8 cellular contexts compared by ENCODE assay signal in the genomic region with DNA sequence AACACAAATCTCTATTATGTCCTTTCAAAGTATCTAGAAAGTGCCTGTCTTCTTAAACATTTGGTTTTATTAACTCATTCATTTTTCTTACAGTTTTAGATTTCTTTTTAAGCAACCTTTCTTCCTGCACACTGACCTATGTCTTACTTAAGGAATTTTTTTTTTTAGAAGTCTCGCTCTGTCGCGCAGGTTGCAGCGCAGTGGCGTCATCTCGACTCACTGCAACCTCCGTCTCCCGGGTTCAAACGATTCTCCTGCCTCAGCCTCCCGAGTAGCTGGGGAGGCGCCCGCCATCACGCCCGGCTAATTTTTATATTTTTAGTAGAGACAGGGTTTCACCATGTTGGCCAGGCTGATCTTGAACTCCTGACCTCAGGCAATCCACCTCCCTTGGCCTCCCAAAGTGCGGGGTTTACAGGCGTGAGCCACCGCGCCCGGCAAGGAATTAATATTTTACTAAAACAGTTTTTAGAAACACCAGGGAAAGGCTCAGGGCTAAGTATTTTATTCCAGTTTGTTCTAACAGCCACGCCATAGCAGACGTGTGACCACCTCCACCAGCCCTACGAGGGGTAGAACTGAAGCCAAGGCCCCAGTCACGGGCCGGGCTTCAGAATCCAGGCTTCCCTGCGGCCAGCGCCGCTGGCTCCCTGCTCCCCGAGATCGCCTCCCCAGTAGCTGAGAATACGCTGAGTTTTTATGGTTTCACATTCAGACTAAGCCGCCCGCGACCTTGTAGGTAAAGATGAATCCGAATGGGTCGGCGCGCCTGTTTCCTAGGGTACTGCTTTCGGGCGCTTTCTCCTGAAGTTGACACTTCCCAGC. TPM values are rescaled to one million over a fixed set of nuclear protein-coding genes. Genes with fewer than 3 reads are reported as not detected.
DNase-seq lines count a peak whose midpoint lies in the region; ATAC-seq and TF ChIP-seq lines count a peak whose summit lies in the region.

No MANE protein-coding gene starts in this region.

- DNase-seq in AG10803 (ENCODE audit: low read depth) (peak; percentile 50), SK-MEL-5 (ENCODE audit: low read depth, low spot score) (peak; percentile 22), astrocyte of the cerebellum (ENCODE audit: low read depth) (peak; percentile 23), iPS-NIHi11 (ENCODE audit: low spot score) (peak; percentile 32)
- peak; percentile 36 to 37 for DNase-seq in stimulated activated CD4-positive, alpha-beta T cell treated with anti-CD3 and anti-CD28 coated beads, Interleukin-15, amount 100 ng/mL, for 48 hours (ENCODE audit: low read depth in 2 of 2)

- no peak for TF ChIP-seq CTCF in AG10803 (conservative IDR thresholded peaks at IDR 0.05; ENCODE audit: low read length)
- TF ChIP-seq CTCF in astrocyte of the cerebellum (IDR thresholded peaks at IDR 0.05; ENCODE audit: low read depth, low read length, missing control alignments) = no peak

- in situ Hi-C loops in SK-MEL-5 (cut with HindIII; ENCODE audit: low pct_unique_long_range_greater_than_20kb, low sequenced_read_pairs) = no loop called here
- in situ Hi-C loops in astrocyte of the cerebellum (cut with HindIII; ENCODE audit: low sequenced_read_pairs) = no loop called here

- ATAC-seq in GM18909 (IDR thresholded peaks at IDR 0.05; ENCODE audit: poor library complexity, unreplicated experiment) = peak; percentile 14
- ATAC-seq in HG03442 (IDR thresholded peaks at IDR 0.05; ENCODE audit: unreplicated experiment) = peak; percentile 6
- ATAC-seq in HG02610 (IDR thresholded peaks at IDR 0.05; ENCODE audit: unreplicated experiment) = no peak

- H3K4me3 ChIP-seq in AG10803 (ENCODE audit: low read length) (peak overlapping the region; percentile 77), astrocyte of the cerebellum (ENCODE audit: low read depth, low read length) (peak overlapping the region; percentile 60)

RNA-seq across cellular contexts. Expression of a gene that starts 0.9 kb away (rescaled TPM):
- 49.6 and 56.2 TPM in 2 replicates for total RNA-seq in SK-MEL-5 (2014; rRNA removed; shearing (Covaris generic))
- 43.3 and 50.1 TPM in 2 replicates for polyA plus RNA-seq in SK-MEL-5 (2015; cell fraction: cytosol; rRNA removed)
- polyA plus RNA-seq in SK-MEL-5 (2015; cell fraction: nucleus; rRNA removed) = 182 and 211 TPM in 2 replicates

RNA-seq across cellular contexts. Expression of a gene that starts 17.6 kb away (rescaled TPM):
- total RNA-seq in SK-MEL-5 (2014; rRNA removed; shearing (Covaris generic)) = 17.8 and 21.0 TPM in 2 replicates
- 11.0 and 14.4 TPM in 2 replicates for polyA plus RNA-seq in SK-MEL-5 (2015; cell fraction: cytosol; rRNA removed)
- 8.1 and 19.5 TPM in 2 replicates for polyA plus RNA-seq in SK-MEL-5 (2015; cell fraction: nucleus; rRNA removed)
